In genomic region chr5:115168829-115169391, GRCh38 we compare ENCODE assay signal across 8 cellular contexts. TPM values are rescaled to one million over a fixed set of nuclear protein-coding genes. Genes with fewer than 3 reads are reported as not detected.
DNase-seq lines count a peak whose midpoint lies in the region; ATAC-seq and TF ChIP-seq lines count a peak whose summit lies in the region.

No MANE protein-coding gene starts in this region.

- ATAC-seq in Right ventricle myocardium inferior (peak; percentile 6), right lobe of liver (peak in 2 of 4 donors; percentile 8 to 16), GM18498 (IDR thresholded peaks at IDR 0.05; ENCODE audit: unreplicated experiment) (no peak)

- H3K9me3 ChIP-seq in breast epithelium (no peaks in the 10 kb centered on the region), right lobe of liver (no peaks in the 10 kb centered on the region), transverse colon (no peaks in the 10 kb centered on the region)

- H3K27me3 ChIP-seq in breast epithelium: peaks cover 0 to 25% of the 10 kb centered on the region in 2 donors
- H3K27me3 ChIP-seq in right lobe of liver: no peaks in the 10 kb centered on the region
- H3K27me3 ChIP-seq in transverse colon: peaks cover 48% of the 10 kb centered on the region

- TF ChIP-seq CTCF in breast epithelium (IDR thresholded peaks at IDR 0.05) (no peak), right lobe of liver (IDR thresholded peaks at IDR 0.05) (no peak), transverse colon (IDR thresholded peaks at IDR 0.05) (no peak)

- DNase-seq in Right ventricle myocardium inferior (ENCODE audit: missing footprints): no peak
- no peak for DNase-seq in cardiac septum (ENCODE audit: low spot score)
- peak; percentile 42 for DNase-seq in NCI-H1092 treated with DMSO at 0.1 percent for 48 hours (lab: John Stamatoyannopoulos, UW)
- DNase-seq in breast epithelium (ENCODE audit: low spot score in 2 of 2): no peak
- peak in 2 of 3 donors; percentile 26 to 45 for DNase-seq in right lobe of liver
- peak; percentile 27 for DNase-seq in transverse colon
- DNase-seq in OCI-M2 (lab: John Stamatoyannopoulos, UW; ENCODE audit: unreplicated experiment): no peak

- peak overlapping the region in 1 of 2 donors; percentile 56 for H3K27ac ChIP-seq in breast epithelium
- peak overlapping the region in 1 of 3 donors; percentile 37 for H3K27ac ChIP-seq in right lobe of liver
- peak overlapping the region; percentile 83 to 93 (median 90) for H3K27ac ChIP-seq in transverse colon

- in situ Hi-C loops in transverse colon (cut with MboI; ENCODE audit: low pct_ligation_motif_present in 1 of 4, low pct_unique_long_range_greater_than_20kb in 1 of 4, low sequenced_read_pairs in 3 of 4): no loop called here

- intact Hi-C loops in Right ventricle myocardium inferior (cut with DNase I) (no loop called here), cardiac septum (cut with DNase I) (no loop called here), breast epithelium (cut with DNase I; ENCODE audit: low total_unique reads) (loop anchor here (5.0 kb wide), 1 partner anchor 1478 kb away; no protein-coding TSS in a partner anchor), right lobe of liver (cut with DNase I) (no loop called here), transverse colon (cut with DNase I; ENCODE audit: low total_unique reads) (no loop called here)

- H3K36me3 ChIP-seq in breast epithelium: no peaks in the 10 kb centered on the region
- H3K36me3 ChIP-seq in right lobe of liver: no peaks in the 10 kb centered on the region
- no peaks in the 10 kb centered on the region for H3K36me3 ChIP-seq in transverse colon

- H3K4me1 ChIP-seq in breast epithelium (no peaks in the 10 kb centered on the region), right lobe of liver (peaks cover 0 to 13% (median 3%) of the 10 kb centered on the region in 4 donors), transverse colon (peaks cover 0 to 25% (median 13%) of the 10 kb centered on the region in 4 donors)

- H3K4me3 ChIP-seq in breast epithelium: peak overlapping the region; percentile 58 to 79 (median 64)
- H3K4me3 ChIP-seq in right lobe of liver: peak overlapping the region; percentile 77 to 91 (median 80)
- H3K4me3 ChIP-seq in transverse colon: peak overlapping the region; percentile 61 to 85 (median 66)

- TF ChIP-seq POLR2A in breast epithelium (IDR thresholded peaks at IDR 0.05) (no peak), right lobe of liver (IDR thresholded peaks at IDR 0.05) (no peak), transverse colon (IDR thresholded peaks at IDR 0.05) (no peak)

- 10% methylated on average over 4 of the region's 31 CpGs for WGBS in right lobe of liver (ENCODE audit: insufficient coverage, low coverage, low lambda C conversion rate, missing lambda C conversion rate)
- 5% methylated on average over 16 of the region's 31 CpGs; no CpG with 5 or more reads in 1 of the 2 donors for WGBS in transverse colon (ENCODE audit: low coverage in 1 of 2), 2 donors

- TF ChIP-seq EP300 in transverse colon (IDR thresholded peaks at IDR 0.05; ENCODE audit: low read depth): no peak

RNA-seq across cellular contexts. Expression of gene TRIM36, which starts 0.8 kb away (rescaled TPM):
- total RNA-seq in Right ventricle myocardium inferior: 0.19 TPM
- total RNA-seq in cardiac septum: 0.75 TPM
- total RNA-seq in breast epithelium: 1 to 10 TPM; 1.8 to 7.2 (median 6.9) TPM
- 1 to 10 TPM in 2 of 6 experiments, under 1 TPM in 4; 0.39 to 3.6 (median 0.67) TPM for total RNA-seq in right lobe of liver
- total RNA-seq in transverse colon: 10 to 100 TPM; 30.8 to 69.1 (median 38.2) TPM

Comparison
In these comparisons a context has a peak if more than half of its experiments do, and no peak if none do; other contexts are left out.
1. DNase-seq: peak in NCI-H1092 treated with DMSO at 0.1 percent for 48 hours (single experiment), right lobe of liver (2 of 3) and transverse colon (single experiment); none in Right ventricle myocardium inferior (single experiment), cardiac septum (single experiment), breast epithelium (0 of 2) and OCI-M2 (single experiment).
2. Peak in every context shown above with its lines, with median percentiles within 50 percentile points of each other: H3K4me3 ChIP-seq.